ENCODE assay signal across 10 cellular contexts in the genomic region with DNA sequence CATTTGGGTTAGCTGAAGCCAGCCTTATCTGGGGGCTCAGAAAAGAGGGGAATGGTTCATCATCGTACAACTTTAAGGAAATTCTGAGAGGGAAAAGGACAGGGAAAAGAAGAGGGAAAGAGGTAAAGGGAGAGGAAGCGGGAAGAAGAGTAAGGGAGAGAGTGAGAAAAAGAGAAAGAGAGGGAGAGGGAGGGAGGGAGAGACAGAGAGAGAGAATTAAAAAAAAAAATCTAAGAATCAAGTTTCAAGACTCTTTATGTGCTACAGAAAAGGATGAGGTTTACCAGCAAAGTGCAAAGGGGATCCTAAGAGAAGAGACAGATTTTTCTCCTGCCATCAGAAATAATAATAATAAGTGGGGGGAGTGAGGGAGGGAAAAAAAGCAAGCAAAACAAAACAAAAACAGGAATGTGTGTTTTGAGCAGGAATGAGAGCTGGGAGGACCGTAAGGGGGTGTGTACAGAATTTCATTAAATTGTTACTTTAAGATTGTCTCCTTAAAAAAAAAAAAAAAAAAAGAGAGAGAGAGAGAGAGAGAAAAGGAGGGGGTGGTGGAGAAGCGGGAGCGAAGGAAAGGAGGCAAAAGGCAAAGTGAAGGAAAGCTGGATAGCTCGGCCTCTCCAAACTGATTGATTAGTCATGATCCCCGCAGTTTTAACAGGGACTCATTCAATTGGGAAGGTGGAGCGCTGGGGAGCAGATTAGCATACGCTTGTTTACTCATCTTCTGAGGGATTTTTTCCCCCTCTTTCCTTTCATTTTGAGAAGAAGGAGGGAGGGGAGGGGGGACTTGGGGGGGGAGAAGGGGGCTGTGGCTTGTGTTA. TPM values are rescaled to one million over a fixed set of nuclear protein-coding genes. Genes with fewer than 3 reads are reported as not detected.
DNase-seq lines count a peak whose midpoint lies in the region; ATAC-seq and TF ChIP-seq lines count a peak whose summit lies in the region.
"Had no signal": no experiment of that assay in that cellular context is flagged by ENCODE, and none has a peak within 500 bp of the region (broad histone marks: within the 10 kb centered on the region; RNA-seq: fewer than 3 reads in every experiment).

No MANE protein-coding gene starts in this region.

- H3K27ac ChIP-seq in PC-3 (ENCODE audit: low read length) = no peak overlapping the region
- peak overlapping the region; percentile 76 for H3K27ac ChIP-seq in fibroblast of lung (ENCODE audit: insufficient read depth, low read length)

- H3K79me2 ChIP-seq in PC-3 (ENCODE audit: low read length) (no peaks in the 10 kb centered on the region), fibroblast of lung (ENCODE audit: control insufficient read depth, insufficient read depth, low read length) (peaks cover 4% of the 10 kb centered on the region)

- H3K4me2 ChIP-seq in PC-3 (ENCODE audit: low read length) = peak overlapping the region; percentile 73
- H3K4me2 ChIP-seq in fibroblast of lung (ENCODE audit: extremely low read depth, insufficient read depth, low read length) = peak overlapping the region; percentile 66

- no peaks in the 10 kb centered on the region for H3F3A ChIP-seq in PC-3 (ENCODE audit: low read length, unreplicated experiment)

- H2AFZ ChIP-seq in PC-3 (ENCODE audit: low read length) = 0 out of 2 replicates have a peak overlapping the region, but pooled peaks have one; percentile 48
- H2AFZ ChIP-seq in fibroblast of lung (ENCODE audit: low read length) = no peak overlapping the region

- peaks cover 57% of the 10 kb centered on the region for H3K27me3 Mint-ChIP-seq in Calu3 (ENCODE audit: unreplicated experiment)
- no peaks in the 10 kb centered on the region for H3K27me3 Mint-ChIP-seq in osteocyte (ENCODE audit: unreplicated experiment)

- H3K4me3 Mint-ChIP-seq in Calu3 (ENCODE audit: low read depth, unreplicated experiment) (peak overlapping the region; percentile 63), osteocyte (ENCODE audit: unreplicated experiment) (peak overlapping the region; percentile 92)

- H3K9me3 ChIP-seq in PC-3 (ENCODE audit: low read length) (no peaks in the 10 kb centered on the region), fibroblast of lung (ENCODE audit: control insufficient read depth, insufficient read depth, low read depth, low read length) (no peaks in the 10 kb centered on the region)

- H3K27me3 ChIP-seq in PC-3 (ENCODE audit: low read length) (no peaks in the 10 kb centered on the region), fibroblast of lung (ENCODE audit: control insufficient read depth, insufficient read depth, low read length) (no peaks in the 10 kb centered on the region)

- intact Hi-C loops in Calu3 (cut with micrococcal nuclease; ENCODE audit: unreplicated experiment) (loop anchor here (5.0 to 10.0 kb wide), 3 partner anchors 268 to 494 kb away; no protein-coding TSS in a partner anchor), PC-3 (cut with micrococcal nuclease) (loop anchor here (5.0 kb wide), 2 partner anchors 461 to 561 kb away; no protein-coding TSS in a partner anchor)

- H3K36me3 Mint-ChIP-seq in Calu3 (ENCODE audit: insufficient read depth, unreplicated experiment) (no peaks in the 10 kb centered on the region), osteocyte (ENCODE audit: unreplicated experiment) (peaks cover 12% of the 10 kb centered on the region)

- H3K4me1 Mint-ChIP-seq in Calu3 (ENCODE audit: low read depth, unreplicated experiment) (no peaks in the 10 kb centered on the region), osteocyte (ENCODE audit: unreplicated experiment) (peaks cover 65% of the 10 kb centered on the region)

- H3K4me3 ChIP-seq in PC-3 (ENCODE audit: low read length) = peak overlapping the region; percentile 54
- H3K4me3 ChIP-seq in fibroblast of lung (replicated peaks in 1 of 4; ENCODE audit: control extremely low read depth in 1 of 4, insufficient read depth in 1 of 4, low read depth in 3 of 4, low read length in 4 of 4) = peak overlapping the region in 3 of 4 experiments; percentile 53 to 88 (median 78)

- DNase-seq in Calu3 (no peak), PC-3 (peak; percentile 35), fibroblast of lung (ENCODE audit: low read depth in 2 of 2) (peak; percentile 63 to 92), osteocyte (ENCODE audit: extremely low spot score, unreplicated experiment) (no peak), ecto neural progenitor cell (ENCODE audit: low spot score) (no peak), mesenteric fat pad (ENCODE audit: low spot score) (no peak)
- DNase-seq: NCI-H2227 treated with DMSO at 0.1 percent for 48 hours; stimulated activated CD4-positive, alpha-beta T cell treated with anti-CD3 and anti-CD28 coated beads, Interleukin-4, amount 100 ng/mL, for 1 hour had no signal

- no peak overlapping the region for H3K9ac ChIP-seq in PC-3 (ENCODE audit: low read length)
- H3K9ac ChIP-seq in fibroblast of lung (ENCODE audit: insufficient read depth, low read length) = peak overlapping the region; percentile 39

- no peaks in the 10 kb centered on the region for H3K9me2 ChIP-seq in PC-3 (replicated peaks; ENCODE audit: low read length)

- H3K9me3 Mint-ChIP-seq in Calu3 (ENCODE audit: low read depth, unreplicated experiment) = no peaks in the 10 kb centered on the region
- no peaks in the 10 kb centered on the region for H3K9me3 Mint-ChIP-seq in osteocyte (ENCODE audit: unreplicated experiment)

- TF ChIP-seq CTCF in Calu3 (IDR thresholded peaks at IDR 0.05; ENCODE audit: unreplicated experiment) = no peak
- no peak for TF ChIP-seq CTCF in PC-3 (conservative IDR thresholded peaks at IDR 0.05; ENCODE audit: low read depth, low read length)
- TF ChIP-seq CTCF in fibroblast of lung (conservative IDR thresholded peaks at IDR 0.05 in 1 of 2, IDR thresholded peaks at IDR 0.05 in 1 of 2; ENCODE audit: low read depth in 1 of 2, low read length in 2 of 2) = no peak
- no peak for TF ChIP-seq CTCF in osteocyte (IDR thresholded peaks at IDR 0.05)

- CTCF ChIA-PET in Calu3 (lab: Charles Lee) (interaction anchor here (0.6 to 1.1 kb wide), 3 partner anchors 171 to 494 kb away, joined by 3 to 6 read pairs (median 3); no protein-coding TSS in a partner anchor), PC-3 (lab: Charles Lee) (interaction anchor here (0.6 kb wide), 1 partner anchor 272 kb away, joined by 14 read pairs; no protein-coding TSS in a partner anchor)

- H3K36me3 ChIP-seq in PC-3 (ENCODE audit: low read depth, low read length) (no peaks in the 10 kb centered on the region), fibroblast of lung (ENCODE audit: control insufficient read depth, insufficient read depth, low read length) (no peaks in the 10 kb centered on the region)

- H4K20me1 ChIP-seq in PC-3 (ENCODE audit: low read length) (no peaks in the 10 kb centered on the region), fibroblast of lung (ENCODE audit: control insufficient read depth, extremely low read depth, insufficient read depth, low read length) (no peaks in the 10 kb centered on the region)

- H3K4me1 ChIP-seq in PC-3 (ENCODE audit: insufficient read depth, low read length) (peaks cover 19% of the 10 kb centered on the region), fibroblast of lung (ENCODE audit: control insufficient read depth, extremely low read depth, insufficient read depth, low read length) (peaks cover 16% of the 10 kb centered on the region)

- peak overlapping the region; percentile 36 for H3K27ac Mint-ChIP-seq in Calu3 (ENCODE audit: unreplicated experiment)
- H3K27ac Mint-ChIP-seq in osteocyte (ENCODE audit: unreplicated experiment) = peak overlapping the region; percentile 96

- ATAC-seq in PC-3 (no peak), GM18511 (IDR thresholded peaks at IDR 0.05; ENCODE audit: unreplicated experiment) (no peak), GM19035 (IDR thresholded peaks at IDR 0.05; ENCODE audit: unreplicated experiment) (no peak)

- BruUV-seq in Calu3 (replicated peaks; lab: Mats Ljungman, UMichigan) (no TSS peak), PC-3 (replicated peaks; lab: Mats Ljungman, UMichigan) (no TSS peak)

- POLR2A ChIA-PET in PC-3 (lab: Charles Lee; ENCODE audit: unreplicated experiment) = interaction anchor here (0.6 kb wide), 1 partner anchor 15 kb away, joined by 4 read pairs; no protein-coding TSS in a partner anchor

RNA-seq across cellular contexts. Expression of a gene that starts 0.4 kb away (rescaled TPM):
- total RNA-seq in Calu3 (2022) = not detected in 2 replicates
- not detected in 2 replicates for total RNA-seq in PC-3 (2014; rRNA removed)
- 33.4 and 45.7 TPM in 2 replicates for total RNA-seq in fibroblast of lung
- polyA plus RNA-seq in fibroblast of lung = 5.0 and 8.8 TPM in 2 replicates
- polyA plus RNA-seq in fibroblast of lung (2012) = 3.0 and 6.5 TPM in 2 replicates
- polyA minus RNA-seq in fibroblast of lung (ENCODE audit: low replicate concordance) = 21.7 and 27.5 TPM in 2 replicates
- 214 and 229 TPM in 2 replicates for total RNA-seq in osteocyte
- 5.7 TPM for total RNA-seq in mesenteric fat pad

Comparison
In these comparisons a context has a peak if more than half of its experiments do, and no peak if none do; other contexts are left out.
1. DNase-seq: peak in PC-3 (single experiment) and fibroblast of lung (2 of 2); none in Calu3 (single experiment), osteocyte (single experiment), ecto neural progenitor cell (single experiment) and mesenteric fat pad (single experiment).